29 cellular contexts compared by ENCODE assay signal in genomic region chr21:43274022-43274945, GRCh38.
DNase-seq lines count a peak whose midpoint lies in the region; ATAC-seq, FAIRE-seq and TF ChIP-seq lines count a peak whose summit lies in the region.
"Had no signal": no experiment of that assay in that cellular context is flagged by ENCODE, and none has a peak within 500 bp of the region (broad histone marks: within the 10 kb centered on the region; RNA-seq: fewer than 3 reads in every experiment).

No MANE protein-coding gene starts in this region.

- H3K4me3 Mint-ChIP-seq in activated T-helper 1 cell treated with anti-CD3 and anti-CD28 coated beads, Interleukin-12 subunit alpha, Interleukin-12 subunit beta, Interleukin-2, Interleukin-4 antibody, amounts not matched to agents 30 ng/mL and 10 ng/mL and 1 ng/mL, durations not matched to agents 14 hours and 24 hours and 36 hours: no peak overlapping the region
- H3K4me3 Mint-ChIP-seq: B cell; memory B cell; nephron progenitor cell; T-helper 1 cell treated with Interleukin-12 subunit alpha and Interleukin-12 subunit beta and Interleukin-4 antibody, amounts not matched to agents 30 μg/mL and 1 μg/mL, for 36 hours had no signal

- FAIRE-seq in kidney (lab: Jason Lieb, UNC): no peak
- FAIRE-seq: endometrium, pancreas, TTC549 had no signal

- peaks cover 4% of the 10 kb centered on the region for H3K27me3 Mint-ChIP-seq in activated T-helper 1 cell treated with anti-CD3 and anti-CD28 coated beads, Interleukin-12 subunit alpha, Interleukin-12 subunit beta, Interleukin-2, Interleukin-4 antibody, amounts not matched to agents 30 ng/mL and 10 ng/mL and 1 ng/mL, durations not matched to agents 14 hours and 24 hours and 36 hours (ENCODE audit: insufficient read depth)

- H3K9me3 Mint-ChIP-seq in activated T-helper 1 cell treated with anti-CD3 and anti-CD28 coated beads, Interleukin-12 subunit alpha, Interleukin-12 subunit beta, Interleukin-2, Interleukin-4 antibody, amounts not matched to agents 30 ng/mL and 10 ng/mL and 1 ng/mL, durations not matched to agents 14 hours and 24 hours and 36 hours: no peaks in the 10 kb centered on the region
- H3K9me3 Mint-ChIP-seq: memory B cell; nephron progenitor cell; T-helper 1 cell treated with Interleukin-12 subunit alpha and Interleukin-12 subunit beta and Interleukin-4 antibody, amounts not matched to agents 30 μg/mL and 1 μg/mL, for 36 hours had no signal

- no peak overlapping the region for H3K27ac Mint-ChIP-seq in activated T-helper 1 cell treated with anti-CD3 and anti-CD28 coated beads, Interleukin-12 subunit alpha, Interleukin-12 subunit beta, Interleukin-2, Interleukin-4 antibody, amounts not matched to agents 30 ng/mL and 10 ng/mL and 1 ng/mL, durations not matched to agents 14 hours and 24 hours and 36 hours
- H3K27ac Mint-ChIP-seq: nephron progenitor cell; T-helper 1 cell treated with Interleukin-12 subunit alpha and Interleukin-12 subunit beta and Interleukin-4 antibody, amounts not matched to agents 30 μg/mL and 1 μg/mL, for 36 hours had no signal

- H3K4me1 ChIP-seq in RWPE2 (ENCODE audit: insufficient read depth, poor library complexity, severe bottlenecking) (no peaks in the 10 kb centered on the region), kidney (ENCODE audit: control insufficient read depth in 1 of 2, insufficient read depth in 1 of 2, low read depth in 1 of 2, low read length in 2 of 2) (peaks cover 2 to 5% of the 10 kb centered on the region in 2 donors)
- H3K4me1 ChIP-seq: HAP-1, pancreas had no signal

- H3K36me3 ChIP-seq in H7 (replicated peaks; ENCODE audit: control insufficient read depth, insufficient read depth, low read length) (no peaks in the 10 kb centered on the region), RWPE2 (ENCODE audit: low read depth) (no peaks in the 10 kb centered on the region), kidney (ENCODE audit: control insufficient read depth in 1 of 2, insufficient read depth in 2 of 2, low read length in 2 of 2) (no peaks in the 10 kb centered on the region)
- H3K36me3 ChIP-seq: esophagus muscularis mucosa, HAP-1, pancreas, thyroid gland had no signal

- H3K4me3 ChIP-seq in H7 (ENCODE audit: insufficient read depth, low read depth, low read length) (no peak overlapping the region), RWPE2 (ENCODE audit: severe bottlenecking) (no peak overlapping the region), kidney (ENCODE audit: low read length in 2 of 2) (no peak overlapping the region)
- H3K4me3 ChIP-seq: esophagus muscularis mucosa, HAP-1, pancreas, SK-N-MC, thyroid gland had no signal

- H3K4me1 Mint-ChIP-seq in activated T-helper 1 cell treated with anti-CD3 and anti-CD28 coated beads, Interleukin-12 subunit alpha, Interleukin-12 subunit beta, Interleukin-2, Interleukin-4 antibody, amounts not matched to agents 30 ng/mL and 10 ng/mL and 1 ng/mL, durations not matched to agents 14 hours and 24 hours and 36 hours (ENCODE audit: low read depth): no peaks in the 10 kb centered on the region

- ATAC-seq in RWPE2 (ENCODE audit: low read depth) (no peak), sciatic nerve (peak; percentile 13), HG03342 (IDR thresholded peaks at IDR 0.05; ENCODE audit: unreplicated experiment) (no peak)
- ATAC-seq: activated CD4-positive, CD25-positive, alpha-beta regulatory T cell treated with anti-CD3 and anti-CD28 coated beads, Interleukin-2, amount 50 U/mL, for 24 hours; pancreas had no signal

- intact Hi-C loops in kidney (cut with DNase I) (no loop called here), sciatic nerve (cut with DNase I) (no loop called here)
- intact Hi-C loops in activated T-helper 1 cell treated with anti-CD3 and anti-CD28 coated beads, Interleukin-12 subunit alpha, Interleukin-12 subunit beta, Interleukin-2, Interleukin-4 antibody, amounts not matched to agents 30 ng/mL and 10 ng/mL and 1 ng/mL, durations not matched to agents 14 hours and 24 hours and 36 hours (cut with micrococcal nuclease): no loop called here

- H3K9ac ChIP-seq in kidney (ENCODE audit: low read length in 2 of 2): no peak overlapping the region

- no peaks in the 10 kb centered on the region for H3K36me3 Mint-ChIP-seq in activated T-helper 1 cell treated with anti-CD3 and anti-CD28 coated beads, Interleukin-12 subunit alpha, Interleukin-12 subunit beta, Interleukin-2, Interleukin-4 antibody, amounts not matched to agents 30 ng/mL and 10 ng/mL and 1 ng/mL, durations not matched to agents 14 hours and 24 hours and 36 hours (ENCODE audit: low read depth)
- H3K36me3 Mint-ChIP-seq: memory B cell had no signal

- H3K9me3 ChIP-seq in RWPE2 (ENCODE audit: severe bottlenecking) (no peaks in the 10 kb centered on the region), kidney (ENCODE audit: control insufficient read depth in 1 of 2, low read length in 2 of 2) (no peaks in the 10 kb centered on the region)
- H3K9me3 ChIP-seq: esophagus muscularis mucosa, HAP-1, pancreas, thyroid gland had no signal

- TF ChIP-seq CTCF in RWPE2 (IDR thresholded peaks at IDR 0.05; ENCODE audit: poor library complexity, severe bottlenecking): no peak
- TF ChIP-seq CTCF in kidney (IDR thresholded peaks at IDR 0.05; ENCODE audit: borderline replicate concordance, extremely low read depth, insufficient read depth): no peak

- H3K27me3 ChIP-seq in H7 (ENCODE audit: control insufficient read depth, insufficient read depth, low read length): no peaks in the 10 kb centered on the region
- H3K27me3 ChIP-seq in RWPE2 (ENCODE audit: insufficient read depth, poor library complexity, severe bottlenecking): no peaks in the 10 kb centered on the region
- H3K27me3 ChIP-seq: pancreas, thyroid gland had no signal

- H3K27ac ChIP-seq in RWPE2 (ENCODE audit: poor library complexity, severe bottlenecking) (no peak overlapping the region), kidney (ENCODE audit: low read depth in 2 of 2, low read length in 2 of 2) (peak overlapping the region in 1 of 2 donors; percentile 11)
- H3K27ac ChIP-seq: esophagus muscularis mucosa, pancreas, RWPE1, SK-N-MC, thyroid gland had no signal

- DNase-seq in H7: peak; percentile 47
- peak; percentile 40 for DNase-seq in RWPE2 (ENCODE audit: low spot score)
- DNase-seq in kidney: peak; percentile 42
- DNase-seq in sciatic nerve (ENCODE audit: low spot score): no peak
- DNase-seq in DMS53 (lab: John Stamatoyannopoulos, UW): no peak
- no peak for DNase-seq in activated T-helper 1 cell treated with anti-CD3 and anti-CD28 coated beads, Interleukin-12 subunit alpha, Interleukin-12 subunit beta, Interleukin-2, Interleukin-4 antibody, amounts not matched to agents 30 ng/mL and 10 ng/mL and 1 ng/mL, durations not matched to agents 14 hours and 24 hours and 36 hours (ENCODE audit: low spot score)
- DNase-seq: ACHN; activated CD4-positive, alpha-beta T cell treated with anti-CD3 and anti-CD28 coated beads, Interleukin-2, amount 50 U/mL, for 48 hours; activated naive CD4-positive, alpha-beta T cell; activated T-cell treated with anti-CD3 and anti-CD28 coated beads, Interleukin-2, amount 50 U/mL, for 48 hours; foreskin fibroblast; NCI-H1092 treated with DMSO at 0.1 percent for 48 hours; NCI-H187; NCI-H82; nephron progenitor cell; stimulated activated CD8-positive, alpha-beta memory T cell treated with anti-CD3 and anti-CD28 coated beads, Interleukin-4, amount 100 ng/mL, for 48 hours; thyroid gland had no signal

Comparison
In these comparisons a context has a peak if more than half of its experiments do, and no peak if none do; other contexts are left out.
1. DNase-seq: peak in H7 (single experiment), RWPE2 (single experiment) and kidney (single experiment); none in sciatic nerve (single experiment), DMS53 (single experiment) and activated T-helper 1 cell treated with anti-CD3 and anti-CD28 coated beads, Interleukin-12 subunit alpha, Interleukin-12 subunit beta, Interleukin-2, Interleukin-4 antibody, amounts not matched to agents 30 ng/mL and 10 ng/mL and 1 ng/mL, durations not matched to agents 14 hours and 24 hours and 36 hours (single experiment).